1 cellular context compared by ENCODE assay signal in genomic region chr1:91165033-91165654, GRCh38.
A peak's percentile ranks its signal among the peaks of the same experiment; 100 is the strongest.
TF ChIP-seq lines count a peak whose summit lies in the region.

No MANE protein-coding gene starts in this region.

TF ChIP-seq in H1, 55 proteins besides CTCF, POLR2A, EP300 and RAD21 (continued from another document):
- TF ChIP-seq TAF7 (optimal IDR thresholded peaks at IDR 0.05; ENCODE audit: borderline replicate concordance, low read depth, low read length) (peak; percentile 37), TAF1 (IDR thresholded peaks at IDR 0.05; ENCODE audit: low read depth, low read length) (no peak), ATF3 (IDR thresholded peaks at IDR 0.05; ENCODE audit: insufficient read depth, low read depth, low read length) (no peak), YY1 (IDR thresholded peaks at IDR 0.05; ENCODE audit: low read depth, low read length) (peak; percentile 88), CTBP2 (IDR thresholded peaks at IDR 0.05; ENCODE audit: borderline replicate concordance, insufficient read depth, insufficient read length, low read length) (no peak), SIN3A (conservative IDR thresholded peaks at IDR 0.05 in 1 of 2, IDR thresholded peaks at IDR 0.05 in 1 of 2; ENCODE audit: low read depth in 1 of 2, low read length in 2 of 2) (no peak)
TF ChIP-seq in H1: peak in this region for 4.
